In the genomic region with DNA sequence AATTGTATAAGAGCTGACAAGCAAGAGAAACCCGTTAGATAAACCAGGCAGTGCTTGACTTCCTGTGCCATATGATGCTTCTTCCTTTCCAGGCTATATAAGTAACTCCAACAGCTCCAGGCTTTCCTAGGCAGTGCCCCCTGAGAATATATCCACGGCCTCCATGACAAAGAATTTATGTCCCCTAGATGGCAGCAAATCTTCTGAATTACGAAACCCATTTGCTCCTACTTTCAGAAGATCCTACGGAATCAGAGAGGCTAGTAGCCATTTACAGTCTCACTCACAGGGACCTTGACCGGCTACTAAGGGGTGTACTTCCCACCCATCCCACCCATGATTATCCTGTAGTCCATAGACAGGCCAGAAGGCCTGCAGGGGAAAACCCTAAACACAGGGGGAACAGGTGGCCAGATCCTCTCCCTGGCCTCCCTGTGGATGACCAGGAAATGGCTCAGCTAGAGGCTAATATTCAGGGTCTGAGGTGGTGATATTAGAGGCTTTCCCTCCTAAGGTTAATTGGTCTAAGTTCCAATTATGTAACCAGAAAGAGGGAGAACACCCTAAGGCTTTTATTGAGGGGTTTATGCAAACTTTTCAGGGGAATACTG, we compare ENCODE assay signal across 8 cellular contexts.
DNase-seq lines count a peak whose midpoint lies in the region; ATAC-seq and TF ChIP-seq lines count a peak whose summit lies in the region.

No MANE protein-coding gene starts in this region.

- no peak for ATAC-seq in activated T-cell treated with anti-CD3 and anti-CD28 coated beads, Interleukin-2, amount 50 U/mL, for 4 hours
- no peak for ATAC-seq in GM18498 (IDR thresholded peaks at IDR 0.05; ENCODE audit: unreplicated experiment)

- CTCF ChIA-PET in PC-9 (lab: Charles Lee) = no interaction called here

- H3K36me3 ChIP-seq in PC-9 (ENCODE audit: low read depth) = no peaks in the 10 kb centered on the region

- POLR2A ChIA-PET in PC-9 (lab: Charles Lee; ENCODE audit: unreplicated experiment) = no interaction called here

- intact Hi-C loops in PC-9 (cut with micrococcal nuclease; ENCODE audit: unreplicated experiment) = no loop called here

- no peaks in the 10 kb centered on the region for H3K79me2 ChIP-seq in PC-9 (ENCODE audit: low read depth)

- peaks cover 8% of the 10 kb centered on the region for H3K36me3 Mint-ChIP-seq in glutamatergic neuron (ENCODE audit: unreplicated experiment)
- no peaks in the 10 kb centered on the region for H3K36me3 Mint-ChIP-seq in activated T-cell treated with anti-CD3 and anti-CD28 coated beads, Interleukin-2, amount 50 U/mL, for 4 hours (ENCODE audit: insufficient read depth)

- TF ChIP-seq CTCF in 22Rv1 (IDR thresholded peaks at IDR 0.05) (peak; percentile 71), GM12872 (IDR thresholded peaks at IDR 0.05; ENCODE audit: insufficient read depth, low read depth, low read length) (peak; percentile 29; the same call in 1 of the 3 replicates), PC-9 (conservative IDR thresholded peaks at IDR 0.05) (peak; percentile 29; the same call in 1 of the 2 replicates), glutamatergic neuron (IDR thresholded peaks at IDR 0.05; ENCODE audit: partially characterized antibody, unreplicated experiment) (peak; percentile 61)

- no peak for DNase-seq in PC-9
- peak; percentile 17 for DNase-seq in glutamatergic neuron
- DNase-seq in activated T-cell treated with anti-CD3 and anti-CD28 coated beads, Interleukin-2, amount 50 U/mL, for 4 hours = no peak
- no peak for DNase-seq in anterior cingulate cortex (lab: John Stamatoyannopoulos, UW)
- no peak for DNase-seq in SHP77 treated with DMSO at 0.1 percent for 48 hours (lab: John Stamatoyannopoulos, UW)

- peaks cover 2% of the 10 kb centered on the region for H3K9me3 Mint-ChIP-seq in glutamatergic neuron (ENCODE audit: unreplicated experiment)
- no peaks in the 10 kb centered on the region for H3K9me3 Mint-ChIP-seq in activated T-cell treated with anti-CD3 and anti-CD28 coated beads, Interleukin-2, amount 50 U/mL, for 4 hours

- no TSS peak for BruUV-seq in PC-9 (replicated peaks; lab: Mats Ljungman, UMichigan)

- H3K27ac ChIP-seq in 22Rv1 (no peak overlapping the region), PC-9 (no peak overlapping the region)

- H3K4me1 Mint-ChIP-seq in glutamatergic neuron (ENCODE audit: low read depth, unreplicated experiment) = no peaks in the 10 kb centered on the region
- H3K4me1 Mint-ChIP-seq in activated T-cell treated with anti-CD3 and anti-CD28 coated beads, Interleukin-2, amount 50 U/mL, for 4 hours (ENCODE audit: low read depth) = peaks cover 14% of the 10 kb centered on the region

- H3K27me3 ChIP-seq in PC-9 (ENCODE audit: insufficient read depth, low read depth) = peaks cover 8% of the 10 kb centered on the region; the same call in 1 of the 2 replicates

- no peaks in the 10 kb centered on the region for H3K9me2 ChIP-seq in PC-9 (ENCODE audit: insufficient read depth)

- H3K4me3 ChIP-seq in PC-9 = no peak overlapping the region

- H2AFZ ChIP-seq in PC-9 = no peak overlapping the region

- no peaks in the 10 kb centered on the region for H3K9me3 ChIP-seq in PC-9 (ENCODE audit: insufficient read depth, low read depth)

- H3F3A ChIP-seq in PC-9 (ENCODE audit: insufficient read depth, low read depth) = no peaks in the 10 kb centered on the region

- H3K27ac Mint-ChIP-seq in glutamatergic neuron (ENCODE audit: unreplicated experiment) = no peak overlapping the region

- H3K4me2 ChIP-seq in PC-9 = no peak overlapping the region

- H4K20me1 ChIP-seq in PC-9 (ENCODE audit: insufficient read depth) = no peaks in the 10 kb centered on the region

- no peaks in the 10 kb centered on the region for H3K4me1 ChIP-seq in PC-9 (replicated peaks; ENCODE audit: insufficient read depth)

- no peak overlapping the region for H3K4me3 Mint-ChIP-seq in glutamatergic neuron (ENCODE audit: unreplicated experiment)
- H3K4me3 Mint-ChIP-seq in activated T-cell treated with anti-CD3 and anti-CD28 coated beads, Interleukin-2, amount 50 U/mL, for 4 hours = no peak overlapping the region

- no peaks in the 10 kb centered on the region for H3K27me3 Mint-ChIP-seq in glutamatergic neuron (ENCODE audit: unreplicated experiment)
- peaks cover 9% of the 10 kb centered on the region for H3K27me3 Mint-ChIP-seq in activated T-cell treated with anti-CD3 and anti-CD28 coated beads, Interleukin-2, amount 50 U/mL, for 4 hours (ENCODE audit: low read depth)
